Comparison of ENCODE assay signal across 8 cellular contexts in genomic region chr18:74331404-74331803, GRCh38. TPM values are rescaled to one million over a fixed set of nuclear protein-coding genes. Genes with fewer than 3 reads are reported as not detected.
DNase-seq lines count a peak whose midpoint lies in the region; ATAC-seq, FAIRE-seq and TF ChIP-seq lines count a peak whose summit lies in the region.
"Had no signal": no experiment of that assay in that cellular context is flagged by ENCODE, and none has a peak within 500 bp of the region (broad histone marks: within the 10 kb centered on the region; RNA-seq: fewer than 3 reads in every experiment).

No MANE protein-coding gene starts in this region.

- no peaks in the 10 kb centered on the region for H3K27me3 ChIP-seq in pancreas

- peak; percentile 41 for TF ChIP-seq CTCF in GM12873 (IDR thresholded peaks at IDR 0.05; ENCODE audit: insufficient read depth, low read depth, low read length, missing control alignments)
- peak; percentile 83 for TF ChIP-seq CTCF in choroid plexus epithelial cell (conservative IDR thresholded peaks at IDR 0.05; ENCODE audit: low read depth, low read length)
- TF ChIP-seq CTCF in pancreas (IDR thresholded peaks at IDR 0.05), result no peak

- no peak overlapping the region for H3K4me3 ChIP-seq in choroid plexus epithelial cell (ENCODE audit: low read depth, low read length)
- H3K4me3 ChIP-seq in pancreas, result no peak overlapping the region

- WGBS in pancreas, 2 donors, result 38 to 56% methylated on average over 2 of the region's 2 CpGs

- H3K27ac ChIP-seq in pancreas, result no peak overlapping the region

- H3K36me3 ChIP-seq in pancreas, result no peaks in the 10 kb centered on the region

- H3K9me3 ChIP-seq in pancreas, result no peaks in the 10 kb centered on the region

- intact Hi-C loops in pancreas (cut with DNase I), result no loop called here

- no peaks in the 10 kb centered on the region for H3K4me1 ChIP-seq in pancreas

- peak; percentile 46 for DNase-seq in M059J (ENCODE audit: low read depth)
- peak; percentile 87 for DNase-seq in choroid plexus epithelial cell (ENCODE audit: low read depth)
- DNase-seq in pancreas, result no peak
- DNase-seq in activated CD4-positive, alpha-beta T cell treated with anti-CD3 and anti-CD28 coated beads for 48 hours, result no peak
- no peak for DNase-seq in T1000 (lab: John Stamatoyannopoulos, UW)
- DNase-seq: effector CD8-positive, alpha-beta T cell had no signal

- no peak for FAIRE-seq in pancreas (lab: Jason Lieb, UNC)

- ATAC-seq in pancreas, result peak in 3 of 4 donors; percentile 44 to 69 (median 64)
- ATAC-seq in GM21825 (IDR thresholded peaks at IDR 0.05; ENCODE audit: unreplicated experiment), result no peak

RNA-seq across cellular contexts. Expression of gene C18orf63, which starts 15.8 kb away (rescaled TPM):
- total RNA-seq in M059J (2014; rRNA removed; shearing (Covaris generic)), result not detected in 2 replicates
- total RNA-seq in pancreas, result not detected
- polyA plus RNA-seq in pancreas, result not detected

RNA-seq across cellular contexts. Expression of gene CYB5A, which starts 39.6 kb away (rescaled TPM):
- 167 and 192 TPM in 2 replicates for total RNA-seq in M059J (2014; rRNA removed; shearing (Covaris generic))
- 100 to 1,000 TPM; 120 to 228 (median 177) TPM for total RNA-seq in pancreas
- 100 to 1,000 TPM; 135 to 178 TPM for polyA plus RNA-seq in pancreas

Comparison
In these comparisons a context has a peak if more than half of its experiments do, and no peak if none do; other contexts are left out.
1. CTCF ChIP-seq: peak in GM12873 (single experiment) and choroid plexus epithelial cell (single experiment); none in pancreas (0 of 4).
2. DNase-seq: peak in M059J (single experiment) and choroid plexus epithelial cell (single experiment); none in pancreas (0 of 6), activated CD4-positive, alpha-beta T cell treated with anti-CD3 and anti-CD28 coated beads for 48 hours (single experiment) and T1000 (single experiment).